ENCODE assay signal across 8 cellular contexts in genomic region chr16:67150833-67151396, GRCh38. TPM values are rescaled to one million over a fixed set of nuclear protein-coding genes. Genes with fewer than 3 reads are reported as not detected.
DNase-seq lines count a peak whose midpoint lies in the region; ATAC-seq, FAIRE-seq and TF ChIP-seq lines count a peak whose summit lies in the region.

B3GNT9 (minus strand) TSS chr16:67150998; CDS start chr16:67150485, 513 bp downstream.

- H3K79me2 ChIP-seq in endothelial cell of umbilical vein (ENCODE audit: control insufficient read depth, insufficient read depth, low read length): no peaks in the 10 kb centered on the region
- H3K79me2 ChIP-seq in mesendoderm (ENCODE audit: control insufficient read depth, insufficient read depth, low read length): no peaks in the 10 kb centered on the region

- no peak within 1 kb of the TSS for H4K8ac ChIP-seq in mesendoderm (ENCODE audit: low read depth, low read length)

- no TSS peak for BruUV-seq in endothelial cell of umbilical vein (replicated peaks; lab: Mats Ljungman, UMichigan)

- dilution Hi-C loops in endothelial cell of umbilical vein (cut with MboI; ENCODE audit: extremely low pct_ligation_motif_present, low sequenced_read_pairs): no loop called here

- intact Hi-C loops in endothelial cell of umbilical vein (cut with micrococcal nuclease): no loop called here
- intact Hi-C loops in thyroid gland (cut with DNase I): loop anchor here (5.0 to 10.0 kb wide), 2 partner anchors 46 to 124 kb away; partner anchors contain the start of genes CBFB and PHAF1

- H2BK15ac ChIP-seq in mesendoderm (replicated peaks; ENCODE audit: low read depth): no peak within 1 kb of the TSS

- H4K5ac ChIP-seq in mesendoderm (ENCODE audit: low read length): no peak within 1 kb of the TSS

- H2BK5ac ChIP-seq in mesendoderm (ENCODE audit: low read length): peak within 1 kb of the TSS; percentile 10

- H3K9ac ChIP-seq in endothelial cell of umbilical vein (replicated peaks; ENCODE audit: extremely low read depth, insufficient read depth, low read length) (peak within 1 kb of the TSS; percentile 39), mesendoderm (ENCODE audit: low read length) (peak within 1 kb of the TSS; percentile 86)

- H3K4ac ChIP-seq in mesendoderm (ENCODE audit: low read depth, low read length): peak within 1 kb of the TSS; percentile 45

- peaks cover 16% of the 10 kb centered on the region for H3K36me3 ChIP-seq in BJ (ENCODE audit: control insufficient read depth, insufficient read depth, low read length)
- peaks cover 0 to 15% of the 10 kb centered on the region in 2 experiments for H3K36me3 ChIP-seq in endothelial cell of umbilical vein (ENCODE audit: control insufficient read depth in 2 of 2, extremely low read depth in 1 of 2, insufficient read depth in 2 of 2, low read length in 2 of 2)
- peaks cover 3% of the 10 kb centered on the region for H3K36me3 ChIP-seq in mesendoderm (ENCODE audit: control insufficient read depth, insufficient read depth, low read length)
- peaks cover 0 to 7% of the 10 kb centered on the region in 2 donors for H3K36me3 ChIP-seq in thyroid gland

- H3K9me1 ChIP-seq in endothelial cell of umbilical vein (replicated peaks; ENCODE audit: control insufficient read depth, extremely low read depth, insufficient read depth, low read length): no peaks in the 10 kb centered on the region

- H3K4me3 ChIP-seq in BJ (ENCODE audit: low read depth, low read length): peak within 1 kb of the TSS; percentile 83
- H3K4me3 ChIP-seq in endothelial cell of umbilical vein (replicated peaks in 1 of 3; ENCODE audit: insufficient read depth in 1 of 3, low read depth in 1 of 3, low read length in 3 of 3): peak within 1 kb of the TSS; percentile 25 to 56 (median 30)
- peak within 1 kb of the TSS; percentile 63 for H3K4me3 ChIP-seq in mesendoderm (ENCODE audit: low read length)
- H3K4me3 ChIP-seq in thyroid gland (replicated peaks in 1 of 3): peak within 1 kb of the TSS; percentile 60 to 67 (median 61)

- ATAC-seq in GM18867 (IDR thresholded peaks at IDR 0.05; ENCODE audit: unreplicated experiment): peak; percentile 44
- ATAC-seq in HG03442 (IDR thresholded peaks at IDR 0.05; ENCODE audit: unreplicated experiment): peak; percentile 49
- no peak for ATAC-seq in GM18858 (IDR thresholded peaks at IDR 0.05; ENCODE audit: unreplicated experiment)

- H3K27ac ChIP-seq in endothelial cell of umbilical vein (ENCODE audit: insufficient read depth, low read depth, low read length) (no peak within 1 kb of the TSS), mesendoderm (ENCODE audit: low read depth, low read length) (no peak within 1 kb of the TSS), thyroid gland (peak within 1 kb of the TSS; percentile 73 to 85 (median 83))

- H2BK120ac ChIP-seq in mesendoderm (ENCODE audit: low read depth, low read length): peak within 1 kb of the TSS; percentile 10

- H3K9me3 ChIP-seq in endothelial cell of umbilical vein (replicated peaks; ENCODE audit: control insufficient read depth, insufficient read depth, low read length) (no peaks in the 10 kb centered on the region), thyroid gland (no peaks in the 10 kb centered on the region)

- TF ChIP-seq CTCF in BJ (IDR thresholded peaks at IDR 0.05; ENCODE audit: insufficient read depth, low read depth, low read length) (no peak), endothelial cell of umbilical vein (IDR thresholded peaks at IDR 0.05; ENCODE audit: extremely low read depth in 1 of 2, insufficient read depth in 1 of 2, low read depth in 1 of 2, low read length in 2 of 2) (no peak), thyroid gland (IDR thresholded peaks at IDR 0.05) (no peak)

- H3K56ac ChIP-seq in mesendoderm (ENCODE audit: low read length): peak within 1 kb of the TSS; percentile 96

- H3K4me1 ChIP-seq in endothelial cell of umbilical vein (ENCODE audit: control insufficient read depth, extremely low read depth, insufficient read depth, low read length) (peaks cover 3% of the 10 kb centered on the region), mesendoderm (ENCODE audit: control insufficient read depth, low read depth, low read length) (no peaks in the 10 kb centered on the region), thyroid gland (peaks cover 19 to 43% of the 10 kb centered on the region in 2 donors)

- TF ChIP-seq POLR2A in endothelial cell of umbilical vein (IDR thresholded peaks at IDR 0.05; ENCODE audit: low read depth, low read length) (no peak), thyroid gland (IDR thresholded peaks at IDR 0.05) (peak in 1 of 2 donors; percentile 56)

- CTCF ChIA-PET in BJ (lab: Yijun Ruan, JAX) (interaction anchor here (0.5 to 2.7 kb wide), 13 partner anchors 9 to 805 kb away, joined by 3 to 16 read pairs (median 4); partner anchors contain the start of genes CES3, FBXL8, NOL3 and TRADD), endothelial cell of umbilical vein (lab: Charles Lee) (interaction anchor here (1.0 to 8.2 kb wide), 7 partner anchors 21 to 197 kb away, joined by 3 to 302 read pairs (median 4); no protein-coding TSS in a partner anchor)

- no peak within 1 kb of the TSS for H2AK5ac ChIP-seq in mesendoderm (ENCODE audit: low read length)

- POLR2A ChIA-PET in BJ (lab: Charles Lee): no interaction called here
- POLR2A ChIA-PET in endothelial cell of umbilical vein (lab: Charles Lee): no interaction called here

- H3K27me3 ChIP-seq in BJ (ENCODE audit: control insufficient read depth, insufficient read depth, low read length) (no peaks in the 10 kb centered on the region), endothelial cell of umbilical vein (ENCODE audit: control insufficient read depth in 2 of 2, insufficient read depth in 2 of 2, low read length in 2 of 2) (peaks cover 0 to 7% of the 10 kb centered on the region in 2 experiments), mesendoderm (ENCODE audit: insufficient read depth, low read length, poor library complexity) (peaks cover 23% of the 10 kb centered on the region), thyroid gland (no peaks in the 10 kb centered on the region)

- H3K4me2 ChIP-seq in endothelial cell of umbilical vein (ENCODE audit: insufficient read depth, low read length) (peak within 1 kb of the TSS; percentile 57), mesendoderm (ENCODE audit: low read length) (peak within 1 kb of the TSS; percentile 61)

- H4K20me1 ChIP-seq in endothelial cell of umbilical vein (replicated peaks; ENCODE audit: control insufficient read depth, extremely low read depth, insufficient read depth, low read length): no peaks in the 10 kb centered on the region

- no peaks in the 10 kb centered on the region for H3K79me1 ChIP-seq in mesendoderm (ENCODE audit: low read length)

- peak within 1 kb of the TSS; percentile 83 for H3K18ac ChIP-seq in mesendoderm (ENCODE audit: low read length)

- WGBS in mesendoderm (ENCODE audit: extremely low coverage, insufficient coverage, low lambda C conversion rate): no CpG with 5 or more reads among the region's 34 CpGs
- WGBS in thyroid gland, 2 donors: 0% methylated on average over 9 of the region's 34 CpGs; no CpG with 5 or more reads in 1 of the 2 donors

- peak within 1 kb of the TSS; percentile 87 for H2AFZ ChIP-seq in endothelial cell of umbilical vein (ENCODE audit: low read depth, low read length)

- no peak within 1 kb of the TSS for H3K23ac ChIP-seq in mesendoderm (ENCODE audit: low read length)

- no peak for DNase-seq in BJ (ENCODE audit: low read depth)
- DNase-seq in T1000 (lab: John Stamatoyannopoulos, UW): peak; percentile 51
- DNase-seq in endothelial cell of umbilical vein (ENCODE audit: low read depth, low spot score): peak; percentile 58
- peak; percentile 76 for DNase-seq in mesendoderm
- peak; percentile 87 to 89 for DNase-seq in thyroid gland

- FAIRE-seq in endothelial cell of umbilical vein (lab: Jason Lieb, UNC): no peak

TF ChIP-seq in endothelial cell of umbilical vein, 7 proteins besides CTCF, POLR2A, EP300 and RAD21:
- TF ChIP-seq EZH2 (IDR thresholded peaks at IDR 0.05; ENCODE audit: borderline replicate concordance, low read depth, low read length, severe bottlenecking) (peak; percentile 10), MAX (IDR thresholded peaks at IDR 0.05; ENCODE audit: insufficient read depth, insufficient read length) (no peak), POLR2AphosphoS5 (IDR thresholded peaks at IDR 0.05; ENCODE audit: insufficient read depth, low read depth, low read length) (no peak), GATA2 (IDR thresholded peaks at IDR 0.05; ENCODE audit: insufficient read depth, insufficient read length, low read depth, low read length) (no peak), JUN (IDR thresholded peaks at IDR 0.05; ENCODE audit: borderline replicate concordance, insufficient read depth, insufficient read length, low read depth) (no peak)
TF ChIP-seq in endothelial cell of umbilical vein: peak in this region for 1.

RNA-seq across cellular contexts. Expression of gene B3GNT9, which starts in this region (rescaled TPM):
- polyA plus RNA-seq in BJ (2011; rRNA removed): 25.7 and 34.9 TPM in 2 replicates
- 17.4 and 21.5 TPM in 2 replicates for polyA minus RNA-seq in BJ (2011; rRNA and poly(A)+ RNA removed)
- total RNA-seq in endothelial cell of umbilical vein: 1.6 and 4.0 TPM in 2 replicates
- 6.4 and 6.8 TPM in 2 replicates for polyA plus RNA-seq in endothelial cell of umbilical vein
- 3.6 and 3.9 TPM in 2 replicates for polyA plus RNA-seq in endothelial cell of umbilical vein (2011; cell fraction: cytosol; rRNA removed)
- polyA plus RNA-seq in endothelial cell of umbilical vein (2011; cell fraction: nucleus; rRNA removed): 3.1 and 3.2 TPM in 2 replicates
- polyA plus RNA-seq in endothelial cell of umbilical vein (2012): 1.8 and 3.2 TPM in 2 replicates
- polyA minus RNA-seq in endothelial cell of umbilical vein: 6.5 and 7.6 TPM in 2 replicates
- polyA minus RNA-seq in endothelial cell of umbilical vein (2011; cell fraction: cytosol; rRNA and poly(A)+ RNA removed): 7.0 TPM
- polyA minus RNA-seq in endothelial cell of umbilical vein (2011; cell fraction: nucleus; rRNA and poly(A)+ RNA removed): 1.4 and 2.5 TPM in 2 replicates
- 2.2 TPM for polyA plus RNA-seq in mesendoderm (2013, experiment 1 of 2)
- 2.0 TPM for polyA plus RNA-seq in mesendoderm (2013, experiment 2 of 2)
- 100 to 1,000 TPM in 1 of 4 donors, 10 to 100 TPM in 3; 52.0 to 103 (median 85.7) TPM for total RNA-seq in thyroid gland

Comparison
In these comparisons a context has a peak if more than half of its experiments do, and no peak if none do; other contexts are left out.
1. RNA of gene B3GNT9 (total RNA-seq): 52.0 to 103 TPM in thyroid gland; 1.6 to 4.0 TPM in endothelial cell of umbilical vein; every median in the first group is over 10 times any median in the second.
2. H3K4me3 ChIP-seq: peak in every context shown above with its lines; median percentile 83 in BJ; 63 in mesendoderm; 61 in thyroid gland; 30 in endothelial cell of umbilical vein.
3. H3K27ac ChIP-seq: peak in thyroid gland (3 of 3); none in endothelial cell of umbilical vein (single experiment) and mesendoderm (single experiment).